Comparison of ENCODE assay signal across 20 cellular contexts in genomic region chr13:29551214-29551613, GRCh38. TPM values are rescaled to one million over a fixed set of nuclear protein-coding genes. Genes with fewer than 3 reads are reported as not detected.
A peak's percentile ranks its signal among the peaks of the same experiment; 100 is the strongest.
DNase-seq lines count a peak whose midpoint lies in the region; ATAC-seq, FAIRE-seq and TF ChIP-seq lines count a peak whose summit lies in the region.
"Had no signal": no experiment of that assay in that cellular context is flagged by ENCODE, and none has a peak within 500 bp of the region (broad histone marks: within the 10 kb centered on the region; RNA-seq: fewer than 3 reads in every experiment).

No MANE protein-coding gene starts in this region.

- H3K36me3 ChIP-seq in esophagus squamous epithelium = peaks cover 0 to 65% (median 4%) of the 10 kb centered on the region in 3 donors

- intact Hi-C loops in esophagus squamous epithelium (cut with DNase I) = no loop called here

- peaks cover 0 to 92% (median 14%) of the 10 kb centered on the region in 3 donors for H3K4me1 ChIP-seq in esophagus squamous epithelium

- peaks cover 7% of the 10 kb centered on the region for H3K4me1 Mint-ChIP-seq in stimulated activated naive CD8-positive, alpha-beta T cell treated with anti-CD3 and anti-CD28 coated beads, Interleukin-15, Interleukin-2, amounts not matched to agents 100 ng/mL and 50 ng/mL, for 24 hours (ENCODE audit: low read depth)
- peaks cover 31% of the 10 kb centered on the region for H3K4me1 Mint-ChIP-seq in stimulated activated naive CD8-positive, alpha-beta T cell treated with anti-CD3 and anti-CD28 coated beads, Interleukin-15, amount 100 ng/mL, for 72 hours

- H3K27me3 ChIP-seq in esophagus squamous epithelium = no peaks in the 10 kb centered on the region

- no peak for TF ChIP-seq CTCF in VCaP (conservative IDR thresholded peaks at IDR 0.05)
- no peak for TF ChIP-seq CTCF in esophagus squamous epithelium (IDR thresholded peaks at IDR 0.05)

- 54 to 81% methylated on average over 5 to 6 of the region's 6 CpGs for WGBS in esophagus squamous epithelium, 2 donors

- no peak for TF ChIP-seq POLR2A in esophagus squamous epithelium (IDR thresholded peaks at IDR 0.05)

- FAIRE-seq in HTR-8/SVneo (lab: Jason Lieb, UNC) = no peak
- FAIRE-seq: GM12878 had no signal

- DNase-seq in stimulated activated naive CD8-positive, alpha-beta T cell treated with anti-CD3 and anti-CD28 coated beads, Interleukin-15, amount 100 ng/mL, for 72 hours = no peak
- DNase-seq in esophagus squamous epithelium (lab: John Stamatoyannopoulos, UW) (no peak), HTR-8/SVneo (ENCODE audit: insufficient read length, low spot score) (no peak), amygdala (lab: John Stamatoyannopoulos, UW) (no peak)
- DNase-seq: CD4-positive, CD25-positive, alpha-beta regulatory T cell; H9; MV-4-11; NCI-H1105 treated with DMSO at 0.1 percent for 48 hours; NCI-H2029 treated with DMSO at 0.1 percent for 48 hours; NCI-H226; NCI-H510A treated with DMSO at 0.1 percent for 48 hours; NCI-H774; NK-92 treated with Interleukin-12 subunit alpha and Interleukin-12 subunit beta, amount 100 ng/mL, for 24 hours; SIG-M5; SK-N-SH had no signal

- no peaks in the 10 kb centered on the region for H3K9me3 Mint-ChIP-seq in stimulated activated naive CD8-positive, alpha-beta T cell treated with anti-CD3 and anti-CD28 coated beads, Interleukin-15, Interleukin-2, amounts not matched to agents 100 ng/mL and 50 ng/mL, for 24 hours
- no peaks in the 10 kb centered on the region for H3K9me3 Mint-ChIP-seq in stimulated activated naive CD8-positive, alpha-beta T cell treated with anti-CD3 and anti-CD28 coated beads, Interleukin-15, amount 100 ng/mL, for 72 hours
- H3K9me3 Mint-ChIP-seq: CD4-positive, CD25-positive, alpha-beta regulatory T cell; H9 had no signal

- H3K27ac ChIP-seq in VCaP (peak overlapping the region; percentile 93), esophagus squamous epithelium (peak overlapping the region in 3 of 4 donors; percentile 19 to 51 (median 24))
- H3K27ac ChIP-seq: KMS-11 had no signal

- H3K27ac Mint-ChIP-seq in stimulated activated naive CD8-positive, alpha-beta T cell treated with anti-CD3 and anti-CD28 coated beads, Interleukin-15, Interleukin-2, amounts not matched to agents 100 ng/mL and 50 ng/mL, for 24 hours = peak overlapping the region; percentile 66
- no peak overlapping the region for H3K27ac Mint-ChIP-seq in stimulated activated naive CD8-positive, alpha-beta T cell treated with anti-CD3 and anti-CD28 coated beads, Interleukin-15, amount 100 ng/mL, for 72 hours

- no peak overlapping the region for H3K4me3 ChIP-seq in esophagus squamous epithelium
- H3K4me3 ChIP-seq: GM12878 had no signal

- no peaks in the 10 kb centered on the region for H3K9me3 ChIP-seq in esophagus squamous epithelium
- H3K9me3 ChIP-seq: SK-N-SH had no signal

- H3K36me3 Mint-ChIP-seq in stimulated activated naive CD8-positive, alpha-beta T cell treated with anti-CD3 and anti-CD28 coated beads, Interleukin-15, Interleukin-2, amounts not matched to agents 100 ng/mL and 50 ng/mL, for 24 hours (ENCODE audit: low read depth) = peaks cover 83% of the 10 kb centered on the region

- H3K27me3 Mint-ChIP-seq in stimulated activated naive CD8-positive, alpha-beta T cell treated with anti-CD3 and anti-CD28 coated beads, Interleukin-15, Interleukin-2, amounts not matched to agents 100 ng/mL and 50 ng/mL, for 24 hours = no peaks in the 10 kb centered on the region
- H3K27me3 Mint-ChIP-seq in stimulated activated naive CD8-positive, alpha-beta T cell treated with anti-CD3 and anti-CD28 coated beads, Interleukin-15, amount 100 ng/mL, for 72 hours = no peaks in the 10 kb centered on the region
- H3K27me3 Mint-ChIP-seq: CD4-positive, CD25-positive, alpha-beta regulatory T cell had no signal

- ATAC-seq in stimulated activated naive CD8-positive, alpha-beta T cell treated with anti-CD3 and anti-CD28 coated beads, Interleukin-15, amount 100 ng/mL, for 72 hours = no peak
- ATAC-seq in HG03039 (IDR thresholded peaks at IDR 0.05; ENCODE audit: unreplicated experiment) = no peak
- ATAC-seq: GM12878 had no signal

- H3K4me3 Mint-ChIP-seq in stimulated activated naive CD8-positive, alpha-beta T cell treated with anti-CD3 and anti-CD28 coated beads, Interleukin-15, Interleukin-2, amounts not matched to agents 100 ng/mL and 50 ng/mL, for 24 hours = no peak overlapping the region
- no peak overlapping the region for H3K4me3 Mint-ChIP-seq in stimulated activated naive CD8-positive, alpha-beta T cell treated with anti-CD3 and anti-CD28 coated beads, Interleukin-15, amount 100 ng/mL, for 72 hours
- H3K4me3 Mint-ChIP-seq: CD4-positive, CD25-positive, alpha-beta regulatory T cell; H9 had no signal

RNA-seq across cellular contexts. Expression of gene SLC7A1, which starts 44.3 kb away (rescaled TPM):
- total RNA-seq in esophagus squamous epithelium = 100 to 1,000 TPM in 1 of 4 donors, 10 to 100 TPM in 3; 87.5 to 127 (median 93.9) TPM
